Comparison of ENCODE assay signal across 10 cellular contexts in the genomic region with DNA sequence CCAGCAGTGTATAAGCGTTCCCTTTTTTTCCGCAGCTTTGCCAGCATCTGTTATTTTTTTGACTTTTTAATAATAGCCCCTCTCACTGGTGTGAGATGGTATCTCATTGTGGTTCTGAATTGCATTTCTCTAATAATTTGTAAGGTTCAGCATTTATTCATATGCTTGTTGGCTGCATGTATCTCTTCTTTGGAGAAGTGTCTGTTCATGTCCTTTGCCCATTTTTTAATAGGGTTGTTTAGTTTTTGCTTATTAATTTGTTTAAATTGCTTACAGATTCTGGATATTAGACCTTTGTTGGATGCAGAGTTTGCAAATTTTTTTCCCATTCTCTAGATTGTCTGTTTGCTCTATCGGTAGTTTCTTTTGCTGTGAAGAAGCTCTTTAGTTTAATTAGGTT.
"Had no signal": no experiment of that assay in that cellular context is flagged by ENCODE, and none has a peak within 500 bp of the region (broad histone marks: within the 10 kb centered on the region; RNA-seq: fewer than 3 reads in every experiment).

No MANE protein-coding gene starts in this region.

- FAIRE-seq: H1, H54 had no signal

- H3K36me3 ChIP-seq: HAP-1 had no signal

- H3K4me3 ChIP-seq: GM23248, GM23338, HAP-1 had no signal

- H3K27ac ChIP-seq: GM23248 had no signal

- DNase-seq: GM23248, GOT3, H7, H9, HCEC 1CT, HFFc6 had no signal

- H3K9me3 ChIP-seq: HAP-1 had no signal
